20 cellular contexts compared by ENCODE assay signal in the genomic region with DNA sequence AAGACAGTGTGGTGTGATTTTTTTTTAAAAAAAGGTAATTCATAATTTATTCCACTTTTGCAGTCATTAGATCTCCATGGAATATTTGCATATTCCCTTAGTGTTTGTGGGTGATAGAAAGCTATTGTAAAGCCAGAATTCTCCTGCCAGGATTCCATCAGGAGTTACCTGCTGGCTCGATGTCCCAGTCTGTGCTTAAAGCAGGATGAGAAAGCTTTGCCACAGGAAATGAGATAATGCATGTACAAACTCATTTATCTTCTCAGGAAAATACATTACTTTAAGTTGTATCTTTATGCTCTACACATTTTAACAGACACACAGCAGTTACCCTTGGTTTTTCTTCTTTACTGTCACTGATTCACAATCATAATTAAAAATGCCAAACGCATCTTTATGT.
"Had no signal": no experiment of that assay in that cellular context is flagged by ENCODE, and none has a peak within 500 bp of the region (broad histone marks: within the 10 kb centered on the region; RNA-seq: fewer than 3 reads in every experiment).

No MANE protein-coding gene starts in this region.

- H3K4me1 ChIP-seq: ascending aorta, left lung, testis, uterus had no signal

- H3K27ac ChIP-seq: ascending aorta, brain microvascular endothelial cell, left lung, sigmoid colon, testis, uterus had no signal

- FAIRE-seq: colon had no signal

- H3K4me3 Mint-ChIP-seq: natural killer cell, T-helper 17 cell had no signal

- H3K27me3 ChIP-seq: ascending aorta, brain microvascular endothelial cell, left lung, sigmoid colon, testis, uterus had no signal

- H3K36me3 Mint-ChIP-seq: activated naive CD4-positive, alpha-beta T cell treated with anti-CD3 and anti-CD28 coated beads, Interleukin-2, amount 50 U/mL, for 72 hours; natural killer cell had no signal

- ATAC-seq: activated naive CD4-positive, alpha-beta T cell treated with anti-CD3 and anti-CD28 coated beads, Interleukin-2, amount 50 U/mL, for 72 hours; left lung; natural killer cell; T-helper 17 cell had no signal

- H3K27me3 Mint-ChIP-seq: T-helper 17 cell had no signal

- H3K4me1 Mint-ChIP-seq: natural killer cell, T-helper 17 cell had no signal

- H3K9me3 Mint-ChIP-seq: activated naive CD4-positive, alpha-beta T cell treated with anti-CD3 and anti-CD28 coated beads, Interleukin-2, amount 50 U/mL, for 72 hours had no signal

- DNase-seq: activated CD4-positive, CD25-positive, alpha-beta regulatory T cell treated with anti-CD3 and anti-CD28 coated beads, Interleukin-2, amount 50 U/mL, for 72 hours; activated gamma-delta T cell treated with Interleukin-2 at 50 U/mL for 16 hours; activated T-cell treated with anti-CD3 and anti-CD28 coated beads, Interleukin-2, amount 50 U/mL, for 1 hour; brain microvascular endothelial cell; central memory CD4-positive, alpha-beta T cell; left lung; midbrain; natural killer cell; retina; sigmoid colon; stimulated activated CD4-positive, alpha-beta T cell treated with anti-CD3 and anti-CD28 coated beads, Interleukin-2, amount 100 ng/mL, for 48 hours; stimulated activated naive CD4-positive, alpha-beta T cell; T-helper 17 cell; testis; trophoblast cell; uterus had no signal

- H3K27ac Mint-ChIP-seq: activated naive CD4-positive, alpha-beta T cell treated with anti-CD3 and anti-CD28 coated beads, Interleukin-2, amount 50 U/mL, for 72 hours; natural killer cell; T-helper 17 cell had no signal

- H3K36me3 ChIP-seq: ascending aorta, brain microvascular endothelial cell, left lung, sigmoid colon, uterus had no signal

- H3K9me3 ChIP-seq: ascending aorta, sigmoid colon, testis, uterus had no signal

- H3K4me3 ChIP-seq: ascending aorta, left lung, lung, sigmoid colon, testis, uterus had no signal
